11 cellular contexts compared by ENCODE assay signal in the genomic region with DNA sequence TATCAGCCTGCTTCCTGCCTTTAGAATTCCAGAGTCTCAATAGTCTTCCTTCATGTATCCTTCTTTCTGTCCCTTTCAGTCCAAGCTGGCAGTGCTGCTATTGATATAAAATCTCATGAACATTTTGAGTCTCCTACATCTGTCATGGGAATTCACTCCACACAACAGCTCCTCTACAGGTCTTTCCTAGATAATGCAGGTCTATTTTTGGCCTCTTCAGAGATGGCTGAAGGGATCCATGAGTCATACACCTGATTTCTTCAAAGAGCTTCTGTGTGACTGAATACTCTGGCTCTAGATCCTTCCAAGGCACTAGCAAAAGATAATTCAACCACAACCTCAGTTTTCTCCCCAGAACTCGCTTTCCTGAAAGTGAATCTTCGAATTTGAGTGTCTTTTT.
DNase-seq lines count a peak whose midpoint lies in the region; ATAC-seq and TF ChIP-seq lines count a peak whose summit lies in the region.
"Had no signal": no experiment of that assay in that cellular context is flagged by ENCODE, and none has a peak within 500 bp of the region (broad histone marks: within the 10 kb centered on the region; RNA-seq: fewer than 3 reads in every experiment).

No MANE protein-coding gene starts in this region.

- H2BK15ac ChIP-seq in H9 (ENCODE audit: low read depth, low read length): no peak overlapping the region

- H3K4me1 Mint-ChIP-seq in H9 (peaks cover 0 to 2% of the 10 kb centered on the region in 2 experiments; a peak in 1 of 4 replicates), chondrocyte (ENCODE audit: low read depth) (no peaks in the 10 kb centered on the region), neural progenitor cell (no peaks in the 10 kb centered on the region)

- H2BK20ac ChIP-seq in H9 (ENCODE audit: low read depth, low read length, poor library complexity, severe bottlenecking): no peak overlapping the region

- H3K27ac Mint-ChIP-seq in H9: no peak overlapping the region
- no peak overlapping the region for H3K27ac Mint-ChIP-seq in chondrocyte (ENCODE audit: unreplicated experiment)
- H3K27ac Mint-ChIP-seq in neural progenitor cell: no peak overlapping the region
- H3K27ac Mint-ChIP-seq: activated T-cell treated with anti-CD3 and anti-CD28 coated beads, Interleukin-2, amount 50 U/mL, for 72 hours had no signal

- no CpG with 5 or more reads among the region's 2 CpGs for WGBS in H9 (ENCODE audit: extremely low coverage, insufficient read length, low lambda C conversion rate)

- H4K20me1 ChIP-seq in H9 (ENCODE audit: control insufficient read depth, insufficient read depth, insufficient read length) (no peaks in the 10 kb centered on the region), neural progenitor cell (ENCODE audit: low read depth) (no peaks in the 10 kb centered on the region)

- H3K36me3 ChIP-seq in neural progenitor cell: no peaks in the 10 kb centered on the region
- H3K36me3 ChIP-seq: transverse colon had no signal

- no peak overlapping the region for H2BK120ac ChIP-seq in H9 (ENCODE audit: low read depth, low read length, poor library complexity, severe bottlenecking)

- TF ChIP-seq CTCF in H9 (conservative IDR thresholded peaks at IDR 0.05): peak; percentile 53; the same call in 2 of the 3 replicates
- peak; percentile 30 for TF ChIP-seq CTCF in chondrocyte (IDR thresholded peaks at IDR 0.05)
- peak; percentile 40 for TF ChIP-seq CTCF in neural progenitor cell (IDR thresholded peaks at IDR 0.05)

- H2AFZ ChIP-seq in H9 (ENCODE audit: low read length): no peak overlapping the region
- H2AFZ ChIP-seq in neural progenitor cell (replicated peaks): peak overlapping the region; percentile 23

- H3K14ac ChIP-seq in H9 (ENCODE audit: insufficient read depth, low read length): no peak overlapping the region

- ATAC-seq in GM19467 (IDR thresholded peaks at IDR 0.05; ENCODE audit: unreplicated experiment): no peak
- ATAC-seq: activated T-cell treated with anti-CD3 and anti-CD28 coated beads, Interleukin-2, amount 50 U/mL, for 72 hours had no signal

- no peak overlapping the region for H3K18ac ChIP-seq in H9 (ENCODE audit: insufficient read length, low read depth, low read length)

- peaks cover 9 to 27% (median 13%) of the 10 kb centered on the region in 3 experiments for H3K36me3 Mint-ChIP-seq in H9 (ENCODE audit: insufficient read depth in 1 of 3, low read depth in 3 of 3)
- H3K36me3 Mint-ChIP-seq in chondrocyte (ENCODE audit: low read depth): no peaks in the 10 kb centered on the region
- no peaks in the 10 kb centered on the region for H3K36me3 Mint-ChIP-seq in neural progenitor cell

- H3T11ph ChIP-seq in H9 (ENCODE audit: low read length): no peak overlapping the region

- no peak overlapping the region for H2BK5ac ChIP-seq in H9 (ENCODE audit: insufficient read length, low read length)

- H3K56ac ChIP-seq in H9 (ENCODE audit: insufficient read length, low read depth, low read length): no peak overlapping the region

- no peak overlapping the region for H3K4ac ChIP-seq in H9 (ENCODE audit: low read depth, low read length)

- H3K79me1 ChIP-seq in H9 (ENCODE audit: insufficient read depth, low read depth, low read length, poor library complexity, severe bottlenecking): no peaks in the 10 kb centered on the region

- DNase-seq in H9: no peak
- DNase-seq in NCI-H446 treated with DMSO at 0.1 percent for 48 hours (lab: John Stamatoyannopoulos, UW): peak; percentile 24
- no peak for DNase-seq in chondrocyte (ENCODE audit: low spot score)
- peak; percentile 11 for DNase-seq in neural progenitor cell (ENCODE audit: low spot score)
- DNase-seq in HCEC 1CT: no peak
- no peak for DNase-seq in GOT3 (lab: John Stamatoyannopoulos, UW)
- DNase-seq: activated T-cell treated with anti-CD3 and anti-CD28 coated beads, Interleukin-2, amount 50 U/mL, for 72 hours; cerebellar nuclear complex; transverse colon had no signal

- H3K9ac ChIP-seq in H9 (ENCODE audit: extremely low read depth, insufficient read length, low read length): no peak overlapping the region
- H3K9ac ChIP-seq in neural progenitor cell: no peak overlapping the region

- H2AK5ac ChIP-seq in H9 (ENCODE audit: insufficient read length, low read length): no peak overlapping the region

- no peak overlapping the region for H3K4me3 Mint-ChIP-seq in H9
- no peak overlapping the region for H3K4me3 Mint-ChIP-seq in chondrocyte (ENCODE audit: unreplicated experiment)
- no peak overlapping the region for H3K4me3 Mint-ChIP-seq in neural progenitor cell
- H3K4me3 Mint-ChIP-seq: activated T-cell treated with anti-CD3 and anti-CD28 coated beads, Interleukin-2, amount 50 U/mL, for 72 hours had no signal

- H3K27me3 Mint-ChIP-seq in H9 (ENCODE audit: low read depth): no peaks in the 10 kb centered on the region
- no peaks in the 10 kb centered on the region for H3K27me3 Mint-ChIP-seq in chondrocyte (ENCODE audit: low read depth)
- H3K27me3 Mint-ChIP-seq in neural progenitor cell (ENCODE audit: insufficient read depth, low read depth): peaks cover 4% of the 10 kb centered on the region

- H3K79me2 ChIP-seq in H9 (ENCODE audit: insufficient read depth, low read length) (no peaks in the 10 kb centered on the region), neural progenitor cell (ENCODE audit: low read depth) (no peaks in the 10 kb centered on the region)

- no peak overlapping the region for H4K91ac ChIP-seq in H9 (ENCODE audit: insufficient read length, low read depth, low read length)

- H3K9me3 Mint-ChIP-seq in H9 (peaks cover 25 to 33% of the 10 kb centered on the region in 2 experiments), chondrocyte (ENCODE audit: low read depth) (peaks cover 32% of the 10 kb centered on the region), neural progenitor cell (peaks cover 12% of the 10 kb centered on the region)

- H3K4me2 ChIP-seq in H9 (ENCODE audit: insufficient read depth, insufficient read length, low read length): no peak overlapping the region
- no peak overlapping the region for H3K4me2 ChIP-seq in neural progenitor cell

- H4K8ac ChIP-seq in H9 (replicated peaks; ENCODE audit: insufficient read length, low read depth, low read length): no peak overlapping the region

- H4K5ac ChIP-seq in H9 (ENCODE audit: insufficient read length, low read depth, low read length): no peak overlapping the region

- no peak overlapping the region for H3K23ac ChIP-seq in H9 (ENCODE audit: insufficient read length, low read depth, low read length)

- no peaks in the 10 kb centered on the region for H3F3A ChIP-seq in neural progenitor cell (ENCODE audit: low read depth)

- no peak overlapping the region for H3K4me3 ChIP-seq in neural progenitor cell
- H3K4me3 ChIP-seq: lung, transverse colon had no signal

- no peaks in the 10 kb centered on the region for H3K23me2 ChIP-seq in H9 (ENCODE audit: insufficient read length, low read depth, low read length, poor library complexity, severe bottlenecking)

- H3K9me3 ChIP-seq in H9 (ENCODE audit: control insufficient read depth, low read depth, low read length) (no peaks in the 10 kb centered on the region), neural progenitor cell (ENCODE audit: low read depth) (no peaks in the 10 kb centered on the region)

- H2BK12ac ChIP-seq in H9 (ENCODE audit: insufficient read length, low read depth, low read length): no peak overlapping the region

- H3K27me3 ChIP-seq in H9 (ENCODE audit: insufficient read depth, low read length) (no peaks in the 10 kb centered on the region), neural progenitor cell (no peaks in the 10 kb centered on the region)
- H3K27me3 ChIP-seq: transverse colon had no signal

- H3K4me1 ChIP-seq in H9 (ENCODE audit: insufficient read depth, low read length) (no peaks in the 10 kb centered on the region), neural progenitor cell (no peaks in the 10 kb centered on the region)
- H3K4me1 ChIP-seq: transverse colon had no signal

- H3K27ac ChIP-seq in H9 (ENCODE audit: insufficient read length, low read depth, low read length): no peak overlapping the region
- H3K27ac ChIP-seq in neural progenitor cell: no peak overlapping the region
- H3K27ac ChIP-seq: transverse colon had no signal

Comparison
In these comparisons a context has a peak if more than half of its experiments do, and no peak if none do; other contexts are left out.
1. DNase-seq: peak in NCI-H446 treated with DMSO at 0.1 percent for 48 hours (single experiment) and neural progenitor cell (single experiment); none in H9 (single experiment), chondrocyte (single experiment), HCEC 1CT (single experiment) and GOT3 (single experiment).
2. Peak in every context shown above with its lines, with median percentiles within 50 percentile points of each other: CTCF ChIP-seq.